Comparison of ENCODE assay signal across 20 cellular contexts in genomic region chr3:196677929-196678328, GRCh38.
"Had no signal": no experiment of that assay in that cellular context is flagged by ENCODE, and none has a peak within 500 bp of the region (broad histone marks: within the 10 kb centered on the region; RNA-seq: fewer than 3 reads in every experiment).

No MANE protein-coding gene starts in this region.

- H3K27ac ChIP-seq: neural progenitor cell, thoracic aorta had no signal

- H3K36me3 ChIP-seq: lower lobe of right lung, neural progenitor cell, thoracic aorta had no signal

- H3K9me3 Mint-ChIP-seq: activated T-cell treated with anti-CD3 and anti-CD28 coated beads, Interleukin-2, amount 50 U/mL, for 72 hours; natural killer cell; stimulated activated naive CD8-positive, alpha-beta T cell treated with anti-CD3 and anti-CD28 coated beads, Interleukin-15, Interleukin-2, amounts not matched to agents 100 ng/mL and 50 ng/mL, for 24 hours had no signal

- H3K4me1 ChIP-seq: neural progenitor cell had no signal

- H2AFZ ChIP-seq: neural progenitor cell had no signal

- H3K27me3 ChIP-seq: neural progenitor cell had no signal

- DNase-seq: activated B cell treated with CpG ODN at 0.5 μM for 24 hours; activated CD4-positive, alpha-beta memory T cell treated with anti-CD3 and anti-CD28 coated beads, Interleukin-2, amount 10 ng/mL, durations not matched to agents 7 days and 5 days; activated CD4-positive, alpha-beta T cell treated with anti-CD3 and anti-CD28 coated beads for 48 hours; activated effector memory CD4-positive, alpha-beta T cell treated with anti-CD3 and anti-CD28 coated beads, Interleukin-2, amount 50 U/mL, for 16 hours; activated naive CD4-positive, alpha-beta T cell treated with anti-CD3 and anti-CD28 coated beads, Interleukin-2, amount 10 ng/mL, durations not matched to agents 7 days and 5 days; activated T-cell treated with anti-CD3 and anti-CD28 coated beads, Interleukin-2, amount 50 U/mL, for 72 hours; amygdala; caudate nucleus; cortex of kidney; head of caudate nucleus; lower lobe of right lung; mesenchymal stem cell; natural killer cell; right cardiac atrium; stimulated activated CD4-positive, alpha-beta T cell treated with anti-CD3 and anti-CD28 coated beads, Interleukin-15, amount 100 ng/mL, for 24 hours; T-cell; trophoblast cell had no signal

- H3K9me3 ChIP-seq: lower lobe of right lung, thoracic aorta had no signal

- H3K36me3 Mint-ChIP-seq: natural killer cell, neural progenitor cell had no signal

- H3K4me3 ChIP-seq: lower lobe of right lung, neural progenitor cell, thoracic aorta had no signal

- H3K27ac Mint-ChIP-seq: activated B cell treated with CpG ODN at 0.5 μM for 24 hours; activated CD4-positive, alpha-beta memory T cell treated with anti-CD3 and anti-CD28 coated beads, Interleukin-2, amount 10 ng/mL, durations not matched to agents 7 days and 5 days; activated naive CD4-positive, alpha-beta T cell treated with anti-CD3 and anti-CD28 coated beads, Interleukin-2, amount 10 ng/mL, durations not matched to agents 7 days and 5 days; activated T-cell treated with anti-CD3 and anti-CD28 coated beads, Interleukin-2, amount 50 U/mL, for 72 hours; natural killer cell; neural progenitor cell; stimulated activated naive CD8-positive, alpha-beta T cell treated with anti-CD3 and anti-CD28 coated beads, Interleukin-15, Interleukin-2, amounts not matched to agents 100 ng/mL and 50 ng/mL, for 24 hours; T-cell had no signal

- H3K27me3 Mint-ChIP-seq: activated B cell treated with CpG ODN at 0.5 μM for 24 hours; activated CD4-positive, alpha-beta memory T cell treated with anti-CD3 and anti-CD28 coated beads, Interleukin-2, amount 10 ng/mL, durations not matched to agents 7 days and 5 days; stimulated activated naive CD8-positive, alpha-beta T cell treated with anti-CD3 and anti-CD28 coated beads, Interleukin-15, Interleukin-2, amounts not matched to agents 100 ng/mL and 50 ng/mL, for 24 hours; T-cell had no signal

- H3K4me3 Mint-ChIP-seq: activated B cell treated with CpG ODN at 0.5 μM for 24 hours; activated CD4-positive, alpha-beta memory T cell treated with anti-CD3 and anti-CD28 coated beads, Interleukin-2, amount 10 ng/mL, durations not matched to agents 7 days and 5 days; activated naive CD4-positive, alpha-beta T cell treated with anti-CD3 and anti-CD28 coated beads, Interleukin-2, amount 10 ng/mL, durations not matched to agents 7 days and 5 days; activated T-cell treated with anti-CD3 and anti-CD28 coated beads, Interleukin-2, amount 50 U/mL, for 72 hours; natural killer cell; neural progenitor cell; stimulated activated naive CD8-positive, alpha-beta T cell treated with anti-CD3 and anti-CD28 coated beads, Interleukin-15, Interleukin-2, amounts not matched to agents 100 ng/mL and 50 ng/mL, for 24 hours; T-cell had no signal

- ATAC-seq: activated T-cell treated with anti-CD3 and anti-CD28 coated beads, Interleukin-2, amount 50 U/mL, for 72 hours; lower lobe of right lung; natural killer cell; right cardiac atrium; T-cell had no signal

- H3K4me2 ChIP-seq: neural progenitor cell had no signal
